8 cellular contexts compared by ENCODE assay signal in the genomic region with DNA sequence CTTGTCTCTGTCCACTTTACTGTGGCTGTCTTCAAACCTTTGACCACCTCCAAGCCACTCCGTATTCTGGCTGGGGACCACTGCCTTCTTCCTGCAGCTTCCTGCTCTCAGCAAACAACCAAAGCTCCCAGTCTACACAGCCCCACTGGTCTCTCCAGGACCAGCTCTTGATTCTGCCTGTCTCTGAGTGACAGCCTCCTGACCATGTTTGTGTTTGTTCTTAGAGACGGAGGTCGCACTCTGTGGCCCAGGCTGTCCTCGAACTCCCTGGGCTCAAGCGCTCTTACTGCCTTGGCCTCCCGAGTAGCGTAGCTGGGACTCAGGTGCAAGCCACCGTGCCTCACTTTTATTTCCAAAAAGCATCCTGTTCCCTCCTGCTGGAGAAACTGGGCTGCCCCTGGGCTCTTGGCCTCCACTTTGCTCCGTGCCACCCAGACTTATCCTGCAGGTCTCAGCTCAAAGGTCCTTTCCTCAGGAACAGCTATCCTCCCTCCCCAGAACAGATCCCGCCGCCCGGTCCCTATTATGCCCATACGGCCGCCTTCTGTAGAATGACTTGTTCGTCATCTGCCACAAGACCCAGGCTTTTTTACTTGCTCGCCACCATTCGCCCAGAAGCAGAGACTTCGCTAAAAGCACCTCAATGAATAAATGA. TPM values are rescaled to one million over a fixed set of nuclear protein-coding genes. Genes with fewer than 3 reads are reported as not detected.
DNase-seq lines count a peak whose midpoint lies in the region; ATAC-seq, FAIRE-seq and TF ChIP-seq lines count a peak whose summit lies in the region.

No MANE protein-coding gene starts in this region.

- TF ChIP-seq EP300 in HepG2 (IDR thresholded peaks at IDR 0.05; ENCODE audit: low read depth in 2 of 2, low read length in 2 of 2) (no peak), HepG2 (CRISPR knock-in tag; IDR thresholded peaks at IDR 0.05; ENCODE audit: borderline replicate concordance) (no peak)

- WGBS in HepG2 (ENCODE audit: low lambda C conversion rate): 63% methylated on average over 18 of the region's 18 CpGs
- 50 to 59% methylated on average over 18 of the region's 18 CpGs for WGBS in testis, 2 donors

- no peak for TF ChIP-seq RAD21 in HepG2 (CRISPR knock-in tag; IDR thresholded peaks at IDR 0.05)

- H3K9ac ChIP-seq in adipocyte (ENCODE audit: low read length): peak overlapping the region; percentile 76
- H3K9ac ChIP-seq in HepG2 (ENCODE audit: insufficient read depth, low read depth, low read length): peak overlapping the region; percentile 75

- no peaks in the 10 kb centered on the region for H3K9me3 ChIP-seq in adipocyte (ENCODE audit: control insufficient read depth, low read length)
- no peaks in the 10 kb centered on the region for H3K9me3 ChIP-seq in HepG2 (ENCODE audit: low read length)
- H3K9me3 ChIP-seq in testis: no peaks in the 10 kb centered on the region

- TF ChIP-seq CTCF in HepG2 (CRISPR knock-in tag; IDR thresholded peaks at IDR 0.05) (no peak), testis (IDR thresholded peaks at IDR 0.05) (no peak)

- peak overlapping the region; percentile 83 for H3K4me3 Mint-ChIP-seq in activated CD4-positive, alpha-beta T cell treated with anti-CD3 and anti-CD28 coated beads, Interleukin-2, amount 10 ng/mL, durations not matched to agents 7 days and 5 days

- in situ Hi-C loops in HepG2 (cut with HindIII; ENCODE audit: extremely low pct_ligation_motif_present, low pct_unique_long_range_greater_than_20kb) (no loop called here), G401 (cut with HindIII; ENCODE audit: low sequenced_read_pairs) (no loop called here), KBM-7 (cut with MboI; ENCODE audit: low pct_unique_long_range_greater_than_20kb, low sequenced_read_pairs) (no loop called here)

- H3K36me3 ChIP-seq in adipocyte (ENCODE audit: control insufficient read depth, insufficient read depth, low read length, severe bottlenecking): peaks cover 8% of the 10 kb centered on the region
- H3K36me3 ChIP-seq in HepG2 (replicated peaks in 1 of 2; ENCODE audit: control insufficient read depth in 1 of 2, insufficient read depth in 2 of 2, low read length in 2 of 2): peaks cover 4 to 12% of the 10 kb centered on the region in 2 experiments; a peak in 2 of 5 replicates
- H3K36me3 ChIP-seq in testis (ENCODE audit: low read depth, missing control alignments): no peaks in the 10 kb centered on the region

- peaks cover 54% of the 10 kb centered on the region for H3K4me1 Mint-ChIP-seq in activated CD4-positive, alpha-beta T cell treated with anti-CD3 and anti-CD28 coated beads, Interleukin-2, amount 10 ng/mL, durations not matched to agents 7 days and 5 days

- H3K27me3 Mint-ChIP-seq in activated CD4-positive, alpha-beta T cell treated with anti-CD3 and anti-CD28 coated beads, Interleukin-2, amount 10 ng/mL, durations not matched to agents 7 days and 5 days: no peaks in the 10 kb centered on the region

- H3K27ac ChIP-seq in HepG2 (ENCODE audit: extremely low read length, insufficient read depth, low read length) (peak overlapping the region; percentile 69), testis (peak overlapping the region; percentile 75 to 99)

- peaks cover 17% of the 10 kb centered on the region for H3K79me2 ChIP-seq in HepG2 (ENCODE audit: insufficient read depth, low read length)

- TF ChIP-seq POLR2A in HepG2 (IDR thresholded peaks at IDR 0.05; ENCODE audit: insufficient read depth in 1 of 2, low read depth in 2 of 2, low read length in 2 of 2) (no peak; a peak in 1 of 4 replicates), testis (IDR thresholded peaks at IDR 0.05) (no peak)

- H3K4me3 ChIP-seq in adipocyte (ENCODE audit: low read length): peak overlapping the region; percentile 78
- peak overlapping the region; percentile 50 to 72 (median 62); a peak in 5 of 6 replicates for H3K4me3 ChIP-seq in HepG2 (replicated peaks in 1 of 3; ENCODE audit: insufficient read depth in 1 of 3, low read depth in 2 of 3, low read length in 3 of 3)
- H3K4me3 ChIP-seq in testis: peak overlapping the region; percentile 80 to 91

- intact Hi-C loops in HepG2 (cut with micrococcal nuclease; ENCODE audit: unreplicated experiment) (loop anchor here (1.0 kb wide), 1 partner anchor 10 kb away; the partner anchor contains the start of gene MNT), testis (cut with DNase I; ENCODE audit: low total_unique reads) (no loop called here)

- BruUV-seq in HepG2 (replicated peaks; lab: Mats Ljungman, UMichigan): no TSS peak

- no peak; the same call in 2 of the 3 replicates for ATAC-seq in HepG2

- POLR2A ChIA-PET in activated CD4-positive, alpha-beta T cell treated with anti-CD3 and anti-CD28 coated beads, Interleukin-2, amount 10 ng/mL, durations not matched to agents 7 days and 5 days (lab: Charles Lee): interaction anchor here (1.2 to 2.2 kb wide), 2 partner anchors 9 to 21 kb away, joined by 3 to 6 read pairs; no protein-coding TSS in a partner anchor
- POLR2A ChIA-PET in HepG2 (lab: Yijun Ruan, JAX): interaction anchor here (0.7 to 2.9 kb wide), 4 partner anchors 9 to 55 kb away, joined by 3 to 10 read pairs (median 3); partner anchors contain the start of genes SGSM2 and TSR1

- no peak overlapping the region for H2AFZ ChIP-seq in HepG2 (ENCODE audit: low read length)

- FAIRE-seq in HepG2 (lab: Jason Lieb, UNC): no peak

- H4K20me1 ChIP-seq in HepG2 (ENCODE audit: insufficient read depth, low read length): peaks cover 32% of the 10 kb centered on the region

- H3K36me3 Mint-ChIP-seq in activated CD4-positive, alpha-beta T cell treated with anti-CD3 and anti-CD28 coated beads, Interleukin-2, amount 10 ng/mL, durations not matched to agents 7 days and 5 days (ENCODE audit: low read depth): peaks cover 15% of the 10 kb centered on the region

- no peaks in the 10 kb centered on the region for H3K9me3 Mint-ChIP-seq in activated CD4-positive, alpha-beta T cell treated with anti-CD3 and anti-CD28 coated beads, Interleukin-2, amount 10 ng/mL, durations not matched to agents 7 days and 5 days

- DNase-seq in activated CD4-positive, alpha-beta T cell treated with anti-CD3 and anti-CD28 coated beads, Interleukin-2, amount 10 ng/mL, durations not matched to agents 7 days and 5 days: no peak
- DNase-seq in activated CD4-positive, alpha-beta T cell treated with anti-CD3 and anti-CD28 coated beads for 1 hour: no peak
- DNase-seq in adipocyte (ENCODE audit: low read depth): no peak
- no peak for DNase-seq in HepG2 (ENCODE audit: low spot score)
- no peak for DNase-seq in testis
- DNase-seq in G401 (ENCODE audit: low spot score): no peak
- DNase-seq in germinal center (ENCODE audit: low spot score): no peak
- no peak for DNase-seq in KBM-7

- CTCF ChIA-PET in activated CD4-positive, alpha-beta T cell treated with anti-CD3 and anti-CD28 coated beads, Interleukin-2, amount 10 ng/mL, durations not matched to agents 7 days and 5 days (lab: Charles Lee): interaction anchor here (0.6 to 2.9 kb wide), 8 partner anchors 9 to 53 kb away, joined by 3 to 34 read pairs (median 8); partner anchors contain the start of gene MNT
- CTCF ChIA-PET in HepG2 (lab: Yijun Ruan, JAX; ENCODE audit: low intra/inter-chr PET ratio, low total read pairs): no interaction called here

- H3K4me1 ChIP-seq in adipocyte (ENCODE audit: control insufficient read depth, insufficient read depth, low read length) (peaks cover 50% of the 10 kb centered on the region), HepG2 (ENCODE audit: insufficient read depth, low read length) (peaks cover 36% of the 10 kb centered on the region), testis (peaks cover 56% of the 10 kb centered on the region)

- peak overlapping the region; percentile 95 for H3K27ac Mint-ChIP-seq in activated CD4-positive, alpha-beta T cell treated with anti-CD3 and anti-CD28 coated beads, Interleukin-2, amount 10 ng/mL, durations not matched to agents 7 days and 5 days

- peak overlapping the region; percentile 94 for H3K4me2 ChIP-seq in HepG2 (ENCODE audit: low read depth, low read length)

- no peaks in the 10 kb centered on the region for H3K27me3 ChIP-seq in adipocyte (replicated peaks; ENCODE audit: control insufficient read depth, insufficient read depth, low read length)
- no peaks in the 10 kb centered on the region for H3K27me3 ChIP-seq in HepG2 (ENCODE audit: control insufficient read depth in 1 of 2, insufficient read depth in 2 of 2, low read length in 2 of 2)
- H3K27me3 ChIP-seq in testis: no peaks in the 10 kb centered on the region

RNA-seq across cellular contexts. Expression of gene MNT, which starts 9.1 kb away (rescaled TPM):
- 10 to 100 TPM; 24.2 to 31.1 TPM for total RNA-seq in activated CD4-positive, alpha-beta T cell treated with anti-CD3 and anti-CD28 coated beads, Interleukin-2, amount 10 ng/mL, durations not matched to agents 7 days and 5 days
- 2.3 and 3.5 TPM in 2 replicates for total RNA-seq in HepG2 (2016; rRNA removed; fragmentation: Illumina TruSeq; extraction: Trizol)
- total RNA-seq in HepG2 (2016; cell fraction: cytosol; rRNA removed; fragmentation: Illumina TruSeq; extraction: Trizol; ENCODE audit: low read depth): 0.79 and 1.5 TPM in 2 replicates
- total RNA-seq in HepG2 (2016; cell fraction: insoluble cytoplasmic fraction; rRNA removed; fragmentation: Illumina TruSeq; extraction: Trizol): 2.0 and 2.9 TPM in 2 replicates
- total RNA-seq in HepG2 (2016; cell fraction: membrane; rRNA removed; fragmentation: Illumina TruSeq; extraction: Trizol): 2.3 and 2.4 TPM in 2 replicates
- total RNA-seq in HepG2 (2016; cell fraction: nucleus; rRNA removed; fragmentation: Illumina TruSeq; extraction: Trizol): 3.0 and 3.9 TPM in 2 replicates
- polyA plus RNA-seq in HepG2 (2011; rRNA removed): 1.8 and 2.1 TPM in 2 replicates
- 0.86 and 0.92 TPM in 2 replicates for polyA plus RNA-seq in HepG2 (2011; cell fraction: cytosol; rRNA removed)
- 13.6 and 19.3 TPM in 2 replicates for polyA plus RNA-seq in HepG2 (2011; cell fraction: nucleus; rRNA removed)
- 6.6 and 7.5 TPM in 2 replicates for polyA plus RNA-seq in HepG2 (2012)
- polyA plus RNA-seq in HepG2 (2016; cell fraction: cytosol; fragmentation: Illumina TruSeq; extraction: Trizol; ENCODE audit: low read depth): 0.35 and 0.63 TPM in 2 replicates
- polyA plus RNA-seq in HepG2 (2016; cell fraction: insoluble cytoplasmic fraction; fragmentation: Illumina TruSeq; extraction: Trizol; ENCODE audit: low read depth): 3.1 and 5.6 TPM in 2 replicates
- polyA plus RNA-seq in HepG2 (2016; cell fraction: membrane; fragmentation: Illumina TruSeq; extraction: Trizol; ENCODE audit: low read depth): 1.4 and 1.6 TPM in 2 replicates
- polyA plus RNA-seq in HepG2 (2016; cell fraction: nucleus; fragmentation: Illumina TruSeq; extraction: Trizol; ENCODE audit: insufficient read depth, low read depth): 14.3 and 17.8 TPM in 2 replicates
- 4.3 and 8.2 TPM in 2 replicates for polyA minus RNA-seq in HepG2 (2011; rRNA and poly(A)+ RNA removed; ENCODE audit: low replicate concordance)
- polyA minus RNA-seq in HepG2 (2011; cell fraction: cytosol; rRNA and poly(A)+ RNA removed): 3.1 and 3.8 TPM in 2 replicates
- 8.1 and 8.8 TPM in 2 replicates for polyA minus RNA-seq in HepG2 (2011; cell fraction: nucleus; rRNA and poly(A)+ RNA removed)
- total RNA-seq in testis: 10 to 100 TPM; 46.3 to 67.7 TPM
- 27.9 TPM for polyA plus RNA-seq in testis (ENCODE audit: insufficient read depth, low read depth, low replicate concordance)
- total RNA-seq in G401 (2014; rRNA removed; shearing (Covaris generic)): 2.4 and 3.2 TPM in 2 replicates

RNA-seq across cellular contexts. Expression of gene SGSM2, which starts 54.4 kb away (rescaled TPM):
- 10 to 100 TPM; 58.3 to 61.6 TPM for total RNA-seq in activated CD4-positive, alpha-beta T cell treated with anti-CD3 and anti-CD28 coated beads, Interleukin-2, amount 10 ng/mL, durations not matched to agents 7 days and 5 days
- total RNA-seq in HepG2 (2016; rRNA removed; fragmentation: Illumina TruSeq; extraction: Trizol) (11.3 and 30.4 TPM in 2 replicates), testis (10 to 100 TPM; 80.5 to 88.9 TPM)
- total RNA-seq in HepG2 (2016; cell fraction: cytosol; rRNA removed; fragmentation: Illumina TruSeq; extraction: Trizol; ENCODE audit: low read depth): 7.6 and 9.3 TPM in 2 replicates
- 9.9 and 30.6 TPM in 2 replicates for total RNA-seq in HepG2 (2016; cell fraction: insoluble cytoplasmic fraction; rRNA removed; fragmentation: Illumina TruSeq; extraction: Trizol)
- total RNA-seq in HepG2 (2016; cell fraction: membrane; rRNA removed; fragmentation: Illumina TruSeq; extraction: Trizol): 11.2 and 13.2 TPM in 2 replicates
- total RNA-seq in HepG2 (2016; cell fraction: nucleus; rRNA removed; fragmentation: Illumina TruSeq; extraction: Trizol): 35.7 and 46.1 TPM in 2 replicates
- polyA plus RNA-seq in HepG2 (2011; rRNA removed) (51.3 and 65.4 TPM in 2 replicates), testis (ENCODE audit: insufficient read depth, low read depth, low replicate concordance) (54.1 TPM)
- 21.2 and 36.3 TPM in 2 replicates for polyA plus RNA-seq in HepG2 (2011; cell fraction: cytosol; rRNA removed)
- polyA plus RNA-seq in HepG2 (2011; cell fraction: nucleus; rRNA removed): 464 and 562 TPM in 2 replicates
- polyA plus RNA-seq in HepG2 (2012): 23.3 and 40.7 TPM in 2 replicates
- 3.8 and 4.0 TPM in 2 replicates for polyA plus RNA-seq in HepG2 (2016; cell fraction: cytosol; fragmentation: Illumina TruSeq; extraction: Trizol; ENCODE audit: low read depth)
- 14.4 and 16.9 TPM in 2 replicates for polyA plus RNA-seq in HepG2 (2016; cell fraction: insoluble cytoplasmic fraction; fragmentation: Illumina TruSeq; extraction: Trizol; ENCODE audit: low read depth)
- 7.9 and 8.8 TPM in 2 replicates for polyA plus RNA-seq in HepG2 (2016; cell fraction: membrane; fragmentation: Illumina TruSeq; extraction: Trizol; ENCODE audit: low read depth)
- 128 and 136 TPM in 2 replicates for polyA plus RNA-seq in HepG2 (2016; cell fraction: nucleus; fragmentation: Illumina TruSeq; extraction: Trizol; ENCODE audit: insufficient read depth, low read depth)
- 30.6 and 64.0 TPM in 2 replicates for polyA minus RNA-seq in HepG2 (2011; rRNA and poly(A)+ RNA removed; ENCODE audit: low replicate concordance)
- polyA minus RNA-seq in HepG2 (2011; cell fraction: cytosol; rRNA and poly(A)+ RNA removed): 15.6 and 19.8 TPM in 2 replicates
- 41.3 and 46.7 TPM in 2 replicates for polyA minus RNA-seq in HepG2 (2011; cell fraction: nucleus; rRNA and poly(A)+ RNA removed)
- total RNA-seq in G401 (2014; rRNA removed; shearing (Covaris generic)): 24.7 and 35.2 TPM in 2 replicates

RNA-seq across cellular contexts. Expression of gene TSR1, which starts 55.5 kb away (rescaled TPM):
- 10 to 100 TPM; 27.2 to 27.4 TPM for total RNA-seq in activated CD4-positive, alpha-beta T cell treated with anti-CD3 and anti-CD28 coated beads, Interleukin-2, amount 10 ng/mL, durations not matched to agents 7 days and 5 days
- 65.8 and 75.8 TPM in 2 replicates for total RNA-seq in HepG2 (2016; rRNA removed; fragmentation: Illumina TruSeq; extraction: Trizol)
- 6.6 and 6.8 TPM in 2 replicates for total RNA-seq in HepG2 (2016; cell fraction: cytosol; rRNA removed; fragmentation: Illumina TruSeq; extraction: Trizol; ENCODE audit: low read depth)
- total RNA-seq in HepG2 (2016; cell fraction: insoluble cytoplasmic fraction; rRNA removed; fragmentation: Illumina TruSeq; extraction: Trizol): 68.7 and 76.2 TPM in 2 replicates
- total RNA-seq in HepG2 (2016; cell fraction: membrane; rRNA removed; fragmentation: Illumina TruSeq; extraction: Trizol): 16.3 and 19.0 TPM in 2 replicates
- total RNA-seq in HepG2 (2016; cell fraction: nucleus; rRNA removed; fragmentation: Illumina TruSeq; extraction: Trizol): 55.3 and 57.6 TPM in 2 replicates
- polyA plus RNA-seq in HepG2 (2011; rRNA removed): 7.1 and 7.2 TPM in 2 replicates
- polyA plus RNA-seq in HepG2 (2011; cell fraction: cytosol; rRNA removed): 4.8 and 5.9 TPM in 2 replicates
- 17.4 and 22.0 TPM in 2 replicates for polyA plus RNA-seq in HepG2 (2011; cell fraction: nucleus; rRNA removed)
- 22.0 and 25.7 TPM in 2 replicates for polyA plus RNA-seq in HepG2 (2012)
- 3.5 and 3.7 TPM in 2 replicates for polyA plus RNA-seq in HepG2 (2016; cell fraction: cytosol; fragmentation: Illumina TruSeq; extraction: Trizol; ENCODE audit: low read depth)
- 56.2 and 57.1 TPM in 2 replicates for polyA plus RNA-seq in HepG2 (2016; cell fraction: insoluble cytoplasmic fraction; fragmentation: Illumina TruSeq; extraction: Trizol; ENCODE audit: low read depth)
- polyA plus RNA-seq in HepG2 (2016; cell fraction: membrane; fragmentation: Illumina TruSeq; extraction: Trizol; ENCODE audit: low read depth): 8.9 and 9.7 TPM in 2 replicates
- polyA plus RNA-seq in HepG2 (2016; cell fraction: nucleus; fragmentation: Illumina TruSeq; extraction: Trizol; ENCODE audit: insufficient read depth, low read depth): 56.6 and 58.6 TPM in 2 replicates
- polyA minus RNA-seq in HepG2 (2011; rRNA and poly(A)+ RNA removed; ENCODE audit: low replicate concordance): 18.4 and 38.7 TPM in 2 replicates
- 21.0 and 22.0 TPM in 2 replicates for polyA minus RNA-seq in HepG2 (2011; cell fraction: cytosol; rRNA and poly(A)+ RNA removed)
- 43.1 and 48.6 TPM in 2 replicates for polyA minus RNA-seq in HepG2 (2011; cell fraction: nucleus; rRNA and poly(A)+ RNA removed)
- total RNA-seq in testis: 10 to 100 TPM; 48.9 to 56.2 TPM
- polyA plus RNA-seq in testis (ENCODE audit: insufficient read depth, low read depth, low replicate concordance): 39.2 TPM
- total RNA-seq in G401 (2014; rRNA removed; shearing (Covaris generic)): 46.8 and 63.3 TPM in 2 replicates
